8 cellular contexts compared by ENCODE assay signal in the genomic region with DNA sequence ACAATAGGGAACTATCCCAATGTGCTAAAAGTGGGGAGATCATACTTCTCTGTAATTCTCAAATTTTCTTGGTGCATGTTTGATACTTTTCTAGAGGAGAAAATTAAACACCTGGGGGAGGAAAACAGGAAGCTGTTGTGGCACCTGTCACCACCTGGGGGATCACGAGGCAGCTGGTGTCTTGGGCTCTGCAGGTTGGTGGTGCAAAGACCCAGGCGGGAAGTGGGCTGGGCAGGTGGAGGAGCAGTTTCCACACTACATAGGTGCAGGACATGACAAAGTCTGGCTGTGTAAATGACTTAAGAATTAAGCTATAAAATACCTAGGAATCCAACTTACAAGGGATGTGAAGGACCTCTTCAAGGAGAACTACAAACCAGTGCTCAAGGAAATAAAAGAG.
"Had no signal": no experiment of that assay in that cellular context is flagged by ENCODE, and none has a peak within 500 bp of the region (broad histone marks: within the 10 kb centered on the region; RNA-seq: fewer than 3 reads in every experiment).

No MANE protein-coding gene starts in this region.

- H3K27ac Mint-ChIP-seq: H9, IgD-negative memory B cell had no signal

- H3K4me2 ChIP-seq: KMS-11 had no signal

- H3K4me3 Mint-ChIP-seq: H9 had no signal

- DNase-seq: GOT3, H9, HCEC 1CT, KBM-7 had no signal

- H3K27ac ChIP-seq: HL-60, KMS-11 had no signal

- H3K9ac ChIP-seq: KMS-11 had no signal

- ATAC-seq: HepG2 had no signal

- H3K27me3 Mint-ChIP-seq: IgD-negative memory B cell had no signal

- H3K4me1 Mint-ChIP-seq: H9, IgD-negative memory B cell had no signal
